8 cellular contexts compared by ENCODE assay signal in the genomic region with DNA sequence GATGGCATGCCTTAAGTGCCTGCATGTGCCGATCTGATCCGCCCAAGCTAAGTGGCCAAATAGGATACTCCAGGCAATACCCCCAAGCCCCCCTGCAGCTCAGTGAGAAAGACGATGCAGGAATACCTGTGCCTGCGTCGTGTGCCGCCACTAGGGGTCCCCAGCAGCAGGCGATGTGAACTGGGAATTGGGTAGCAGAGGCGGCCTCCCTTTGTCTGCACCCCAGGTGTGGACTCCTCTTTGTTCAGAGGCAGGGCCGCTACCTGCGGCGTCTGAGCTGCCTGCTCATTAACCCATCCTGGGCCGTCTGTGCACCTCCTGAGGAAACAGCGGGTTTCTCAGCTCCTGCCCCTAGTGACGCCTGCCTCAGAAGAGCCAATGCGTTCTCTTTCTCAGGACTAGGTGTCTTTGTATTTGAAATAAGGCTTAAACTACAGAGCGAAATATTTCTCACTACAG. TPM values are rescaled to one million over a fixed set of nuclear protein-coding genes. Genes with fewer than 3 reads are reported as not detected.
DNase-seq lines count a peak whose midpoint lies in the region; ATAC-seq and TF ChIP-seq lines count a peak whose summit lies in the region.

No MANE protein-coding gene starts in this region.

- peaks cover 0 to 13% of the 10 kb centered on the region in 2 donors for H3K4me1 ChIP-seq in right atrium auricular region

- peak; percentile 78 to 91 for TF ChIP-seq CTCF in right atrium auricular region (IDR thresholded peaks at IDR 0.05)

- H3K36me3 ChIP-seq in right atrium auricular region = no peaks in the 10 kb centered on the region

- peak; percentile 39 to 74 for ATAC-seq in activated naive CD4-positive, alpha-beta T cell treated with anti-CD3 and anti-CD28 coated beads, Interleukin-2, amount 50 U/mL, for 72 hours
- ATAC-seq in HG03457 (IDR thresholded peaks at IDR 0.05; ENCODE audit: unreplicated experiment) = no peak

- no peak overlapping the region for H3K4me3 ChIP-seq in right atrium auricular region

- no peaks in the 10 kb centered on the region for H3K9me3 ChIP-seq in right atrium auricular region

- DNase-seq in SIG-M5 treated with dmso at 0.1 percent for 504 hours (lab: John Stamatoyannopoulos, UW; ENCODE audit: unreplicated experiment) (peak; percentile 8), SIG-M5 (lab: John Stamatoyannopoulos, UW) (no peak), Kasumi-1 (lab: John Stamatoyannopoulos, UW) (peak; percentile 28 to 36), RKO (ENCODE audit: low spot score) (peak; percentile 41), right atrium auricular region (ENCODE audit: low spot score) (peak; percentile 63), renal cortical epithelial cell (ENCODE audit: low read depth) (peak; percentile 10)
- DNase-seq in activated naive CD4-positive, alpha-beta T cell treated with anti-CD3 and anti-CD28 coated beads, Interleukin-2, amount 50 U/mL, for 72 hours (ENCODE audit: low spot score in 2 of 2) = peak in 1 of 2 donors; percentile 59

- no peak overlapping the region for H3K27ac ChIP-seq in right atrium auricular region

- no peaks in the 10 kb centered on the region for H3K27me3 ChIP-seq in right atrium auricular region

- peaks cover 0 to 10% of the 10 kb centered on the region in 2 donors for H3K36me3 Mint-ChIP-seq in activated naive CD4-positive, alpha-beta T cell treated with anti-CD3 and anti-CD28 coated beads, Interleukin-2, amount 50 U/mL, for 72 hours

- no peak overlapping the region for H3K27ac Mint-ChIP-seq in activated naive CD4-positive, alpha-beta T cell treated with anti-CD3 and anti-CD28 coated beads, Interleukin-2, amount 50 U/mL, for 72 hours

- no peaks in the 10 kb centered on the region for H3K9me3 Mint-ChIP-seq in activated naive CD4-positive, alpha-beta T cell treated with anti-CD3 and anti-CD28 coated beads, Interleukin-2, amount 50 U/mL, for 72 hours

RNA-seq across cellular contexts. Expression of a gene that starts 4.8 kb away (rescaled TPM):
- total RNA-seq in activated naive CD4-positive, alpha-beta T cell treated with anti-CD3 and anti-CD28 coated beads, Interleukin-2, amount 50 U/mL, for 72 hours = under 1 TPM in 1 of 2 donors, not detected in 1; 0.59 TPM
- total RNA-seq in right atrium auricular region (1 to 10 TPM; 2.7 to 6.6 TPM), renal cortical epithelial cell (3.5 TPM in 2 replicates)

RNA-seq across cellular contexts. Expression of a gene that starts 43.4 kb away (rescaled TPM):
- total RNA-seq in activated naive CD4-positive, alpha-beta T cell treated with anti-CD3 and anti-CD28 coated beads, Interleukin-2, amount 50 U/mL, for 72 hours = not detected
- total RNA-seq in right atrium auricular region (10 to 100 TPM in 1 of 2 donors, 1 to 10 TPM in 1; 2.7 to 11.8 TPM), renal cortical epithelial cell (18.2 and 23.2 TPM in 2 replicates)
